In genomic region chr22:41437198-41437597, GRCh38 we compare ENCODE assay signal across 22 cellular contexts. TPM values are rescaled to one million over a fixed set of nuclear protein-coding genes. Genes with fewer than 3 reads are reported as not detected.
DNase-seq lines count a peak whose midpoint lies in the region; ATAC-seq, FAIRE-seq and TF ChIP-seq lines count a peak whose summit lies in the region.
"Had no signal": no experiment of that assay in that cellular context is flagged by ENCODE, and none has a peak within 500 bp of the region (broad histone marks: within the 10 kb centered on the region; RNA-seq: fewer than 3 reads in every experiment).

No MANE protein-coding gene starts in this region.

- in situ Hi-C loops in HepG2 (cut with HindIII; ENCODE audit: extremely low pct_ligation_motif_present, low pct_unique_long_range_greater_than_20kb): no loop called here

- POLR2A ChIA-PET in HepG2 (lab: Yijun Ruan, JAX): interaction anchor here (1.1 to 1.7 kb wide), 2 partner anchors 8 to 11 kb away, joined by 4 to 5 read pairs; no protein-coding TSS in a partner anchor

- no peak for TF ChIP-seq POLR2A in HepG2 (IDR thresholded peaks at IDR 0.05; ENCODE audit: insufficient read depth in 1 of 2, low read depth in 2 of 2, low read length in 2 of 2)
- no peak for TF ChIP-seq POLR2A in right lobe of liver (IDR thresholded peaks at IDR 0.05)
- TF ChIP-seq POLR2A in esophagus muscularis mucosa (IDR thresholded peaks at IDR 0.05; ENCODE audit: low read depth): no peak

- H3K4me3 Mint-ChIP-seq in T-helper 17 cell: no peak overlapping the region
- no peak overlapping the region for H3K4me3 Mint-ChIP-seq in stimulated activated naive B cell treated with anti-CD40 and anti-IgM and Interleukin-4, amounts not matched to agents 10 μg/mL and 1 μg/mL and 100 μg/mL, for 72 hours
- H3K4me3 Mint-ChIP-seq: CD14-positive monocyte had no signal

- ATAC-seq in HepG2 (no peak), right lobe of liver (no peak), T-helper 17 cell (no peak)
- ATAC-seq in stimulated activated naive B cell treated with anti-CD40 and anti-IgM and Interleukin-4, amounts not matched to agents 10 μg/mL and 1 μg/mL and 100 μg/mL, for 72 hours (replicated peaks): no peak
- ATAC-seq: PC-3, SK-N-SH treated with all-trans-retinoic acid at 6 μM for 48 hours had no signal

- H3K36me3 Mint-ChIP-seq in T-helper 17 cell (ENCODE audit: low read depth): no peaks in the 10 kb centered on the region
- peaks cover 26 to 58% of the 10 kb centered on the region in 2 donors for H3K36me3 Mint-ChIP-seq in stimulated activated naive B cell treated with anti-CD40 and anti-IgM and Interleukin-4, amounts not matched to agents 10 μg/mL and 1 μg/mL and 100 μg/mL, for 72 hours

- H3K4me1 ChIP-seq in HepG2 (ENCODE audit: insufficient read depth, low read length) (peaks cover 24% of the 10 kb centered on the region), right lobe of liver (peaks cover 0 to 79% (median 25%) of the 10 kb centered on the region in 4 donors), esophagus muscularis mucosa (peaks cover 74 to 97% (median 94%) of the 10 kb centered on the region in 4 donors)

- no peak for TF ChIP-seq RAD21 in HepG2 (CRISPR knock-in tag; IDR thresholded peaks at IDR 0.05)

- TF ChIP-seq CTCF in HepG2 (CRISPR knock-in tag; IDR thresholded peaks at IDR 0.05) (no peak), right lobe of liver (IDR thresholded peaks at IDR 0.05) (no peak), esophagus muscularis mucosa (IDR thresholded peaks at IDR 0.05) (no peak)

- intact Hi-C loops in HepG2 (cut with micrococcal nuclease; ENCODE audit: unreplicated experiment) (no loop called here), right lobe of liver (cut with DNase I) (no loop called here), esophagus muscularis mucosa (cut with DNase I) (no loop called here)

- no peaks in the 10 kb centered on the region for H3K27me3 ChIP-seq in HepG2 (ENCODE audit: control insufficient read depth in 1 of 2, insufficient read depth in 2 of 2, low read length in 2 of 2)
- H3K27me3 ChIP-seq in right lobe of liver: no peaks in the 10 kb centered on the region
- H3K27me3 ChIP-seq in esophagus muscularis mucosa: no peaks in the 10 kb centered on the region

- no peak overlapping the region for H2AFZ ChIP-seq in HepG2 (ENCODE audit: low read length)

- H3K27ac ChIP-seq in HepG2 (ENCODE audit: extremely low read length, insufficient read depth, low read length) (no peak overlapping the region), right lobe of liver (no peak overlapping the region), esophagus muscularis mucosa (replicated peaks in 1 of 4) (peak overlapping the region; percentile 31 to 63 (median 50))

- H3K9me3 ChIP-seq in HepG2 (ENCODE audit: low read length): no peaks in the 10 kb centered on the region
- no peaks in the 10 kb centered on the region for H3K9me3 ChIP-seq in right lobe of liver
- H3K9me3 ChIP-seq in T-helper 17 cell (ENCODE audit: control insufficient read depth, low read length, poor library complexity, severe bottlenecking): no peaks in the 10 kb centered on the region
- H3K9me3 ChIP-seq in esophagus muscularis mucosa: no peaks in the 10 kb centered on the region

- peaks cover 10% of the 10 kb centered on the region for H3K4me1 Mint-ChIP-seq in T-helper 17 cell
- H3K4me1 Mint-ChIP-seq in stimulated activated naive B cell treated with anti-CD40 and anti-IgM and Interleukin-4, amounts not matched to agents 10 μg/mL and 1 μg/mL and 100 μg/mL, for 72 hours: peaks cover 27 to 49% of the 10 kb centered on the region in 2 donors

- CTCF ChIA-PET in HepG2 (lab: Yijun Ruan, JAX; ENCODE audit: low intra/inter-chr PET ratio, low total read pairs): no interaction called here

- DNase-seq in HepG2 (ENCODE audit: low spot score): no peak
- no peak for DNase-seq in right lobe of liver
- DNase-seq in T-helper 17 cell: no peak
- DNase-seq in esophagus muscularis mucosa (ENCODE audit: extremely low spot score): no peak
- no peak for DNase-seq in stimulated activated naive B cell treated with anti-CD40 and anti-IgM and Interleukin-4, amounts not matched to agents 10 μg/mL and 1 μg/mL and 100 μg/mL, for 72 hours
- no peak for DNase-seq in NCI-H2081 treated with DMSO at 0.1 percent for 48 hours (lab: John Stamatoyannopoulos, UW)
- DNase-seq in SKM-1 (lab: John Stamatoyannopoulos, UW; ENCODE audit: unreplicated experiment): no peak
- DNase-seq in NCI-H1436 (lab: John Stamatoyannopoulos, UW): no peak
- DNase-seq: ACHN, DMS 273 treated with DMSO at 0.1 percent for 48 hours, GF-D8, GOT3, KG1, MV-4-11, NCI-H187, NCI-H226, NCI-H524, PC-3, RPMI8226, SIG-M5 had no signal

- TF ChIP-seq EP300 in HepG2 (IDR thresholded peaks at IDR 0.05; ENCODE audit: low read depth in 2 of 2, low read length in 2 of 2) (no peak), HepG2 (CRISPR knock-in tag; IDR thresholded peaks at IDR 0.05; ENCODE audit: borderline replicate concordance) (no peak), esophagus muscularis mucosa (IDR thresholded peaks at IDR 0.05) (no peak)

- 99% methylated on average over 7 of the region's 7 CpGs for WGBS in HepG2 (ENCODE audit: low lambda C conversion rate)
- 83% methylated on average over 4 of the region's 7 CpGs for WGBS in right lobe of liver (ENCODE audit: insufficient coverage, low coverage, low lambda C conversion rate, missing lambda C conversion rate)
- WGBS in esophagus muscularis mucosa: 88% methylated on average over 7 of the region's 7 CpGs

- H3K27me3 Mint-ChIP-seq in T-helper 17 cell: no peaks in the 10 kb centered on the region
- H3K27me3 Mint-ChIP-seq in stimulated activated naive B cell treated with anti-CD40 and anti-IgM and Interleukin-4, amounts not matched to agents 10 μg/mL and 1 μg/mL and 100 μg/mL, for 72 hours: no peaks in the 10 kb centered on the region

- H3K4me3 ChIP-seq in HepG2 (replicated peaks in 1 of 3; ENCODE audit: insufficient read depth in 1 of 3, low read depth in 2 of 3, low read length in 3 of 3) (no peak overlapping the region), right lobe of liver (no peak overlapping the region), esophagus muscularis mucosa (no peak overlapping the region)

- no TSS peak for BruUV-seq in HepG2 (replicated peaks; lab: Mats Ljungman, UMichigan)

- H3K27ac Mint-ChIP-seq in T-helper 17 cell: peak overlapping the region; percentile 66
- H3K27ac Mint-ChIP-seq in stimulated activated naive B cell treated with anti-CD40 and anti-IgM and Interleukin-4, amounts not matched to agents 10 μg/mL and 1 μg/mL and 100 μg/mL, for 72 hours: peak overlapping the region; percentile 80

- no peak for FAIRE-seq in HepG2 (lab: Jason Lieb, UNC)

- H3K9ac ChIP-seq in HepG2 (ENCODE audit: insufficient read depth, low read depth, low read length): no peak overlapping the region

- peaks cover 26% of the 10 kb centered on the region for H3K79me2 ChIP-seq in HepG2 (ENCODE audit: insufficient read depth, low read length)

- H3K36me3 ChIP-seq in HepG2 (replicated peaks in 1 of 2; ENCODE audit: control insufficient read depth in 1 of 2, insufficient read depth in 2 of 2, low read length in 2 of 2): peaks cover 18 to 44% of the 10 kb centered on the region in 2 experiments; a peak in 4 of 5 replicates
- peaks cover 8 to 43% (median 25%) of the 10 kb centered on the region in 4 donors for H3K36me3 ChIP-seq in right lobe of liver
- H3K36me3 ChIP-seq in esophagus muscularis mucosa: peaks cover 49 to 81% (median 73%) of the 10 kb centered on the region in 4 donors

- H3K4me2 ChIP-seq in HepG2 (ENCODE audit: low read depth, low read length): no peak overlapping the region

- peaks cover 29% of the 10 kb centered on the region for H4K20me1 ChIP-seq in HepG2 (ENCODE audit: insufficient read depth, low read length)

- H3K9me3 Mint-ChIP-seq in stimulated activated naive B cell treated with anti-CD40 and anti-IgM and Interleukin-4, amounts not matched to agents 10 μg/mL and 1 μg/mL and 100 μg/mL, for 72 hours: no peaks in the 10 kb centered on the region
- H3K9me3 Mint-ChIP-seq: CD14-positive monocyte had no signal

RNA-seq across cellular contexts. Expression of gene TOB2, which starts 9.4 kb away (rescaled TPM):
- total RNA-seq in HepG2 (2016; rRNA removed; fragmentation: Illumina TruSeq; extraction: Trizol) (13.7 and 16.7 TPM in 2 replicates), right lobe of liver (10 to 100 TPM; 11.6 to 33.4 (median 19.4) TPM), T-helper 17 cell (10 to 100 TPM; 30.8 to 44.0 TPM), esophagus muscularis mucosa (100 to 1,000 TPM in 1 of 4 donors, 10 to 100 TPM in 3; 56.2 to 100 (median 93.0) TPM)
- total RNA-seq in HepG2 (2016; cell fraction: cytosol; rRNA removed; fragmentation: Illumina TruSeq; extraction: Trizol; ENCODE audit: low read depth): 2.7 and 2.9 TPM in 2 replicates
- 14.1 and 14.3 TPM in 2 replicates for total RNA-seq in HepG2 (2016; cell fraction: insoluble cytoplasmic fraction; rRNA removed; fragmentation: Illumina TruSeq; extraction: Trizol)
- total RNA-seq in HepG2 (2016; cell fraction: membrane; rRNA removed; fragmentation: Illumina TruSeq; extraction: Trizol): 14.6 and 15.0 TPM in 2 replicates
- 14.9 and 16.2 TPM in 2 replicates for total RNA-seq in HepG2 (2016; cell fraction: nucleus; rRNA removed; fragmentation: Illumina TruSeq; extraction: Trizol)
- 12.2 and 14.3 TPM in 2 replicates for polyA plus RNA-seq in HepG2 (2011; rRNA removed)
- 9.6 and 10.9 TPM in 2 replicates for polyA plus RNA-seq in HepG2 (2011; cell fraction: cytosol; rRNA removed)
- polyA plus RNA-seq in HepG2 (2011; cell fraction: nucleus; rRNA removed): 20.7 and 21.6 TPM in 2 replicates
- 12.6 and 16.8 TPM in 2 replicates for polyA plus RNA-seq in HepG2 (2012)
- polyA plus RNA-seq in HepG2 (2016; cell fraction: cytosol; fragmentation: Illumina TruSeq; extraction: Trizol; ENCODE audit: low read depth): 2.0 TPM in 2 replicates
- polyA plus RNA-seq in HepG2 (2016; cell fraction: insoluble cytoplasmic fraction; fragmentation: Illumina TruSeq; extraction: Trizol; ENCODE audit: low read depth): 19.1 and 21.8 TPM in 2 replicates
- 8.7 and 9.6 TPM in 2 replicates for polyA plus RNA-seq in HepG2 (2016; cell fraction: membrane; fragmentation: Illumina TruSeq; extraction: Trizol; ENCODE audit: low read depth)
- 31.0 and 32.7 TPM in 2 replicates for polyA plus RNA-seq in HepG2 (2016; cell fraction: nucleus; fragmentation: Illumina TruSeq; extraction: Trizol; ENCODE audit: insufficient read depth, low read depth)
- 15.4 and 25.4 TPM in 2 replicates for polyA minus RNA-seq in HepG2 (2011; rRNA and poly(A)+ RNA removed; ENCODE audit: low replicate concordance)
- polyA minus RNA-seq in HepG2 (2011; cell fraction: cytosol; rRNA and poly(A)+ RNA removed): 14.9 TPM in 2 replicates
- polyA minus RNA-seq in HepG2 (2011; cell fraction: nucleus; rRNA and poly(A)+ RNA removed): 8.5 and 10.2 TPM in 2 replicates

RNA-seq across cellular contexts. Expression of gene PHF5A, which starts 31.3 kb away (rescaled TPM):
- total RNA-seq in HepG2 (2016; rRNA removed; fragmentation: Illumina TruSeq; extraction: Trizol) (105 and 154 TPM in 2 replicates), right lobe of liver (10 to 100 TPM; 12.1 to 20.7 (median 14.5) TPM), T-helper 17 cell (10 to 100 TPM; 31.7 to 39.6 TPM), esophagus muscularis mucosa (10 to 100 TPM; 36.5 to 46.1 (median 42.2) TPM)
- 34.8 TPM in 2 replicates for total RNA-seq in HepG2 (2016; cell fraction: cytosol; rRNA removed; fragmentation: Illumina TruSeq; extraction: Trizol; ENCODE audit: low read depth)
- 107 and 165 TPM in 2 replicates for total RNA-seq in HepG2 (2016; cell fraction: insoluble cytoplasmic fraction; rRNA removed; fragmentation: Illumina TruSeq; extraction: Trizol)
- 55.9 and 58.9 TPM in 2 replicates for total RNA-seq in HepG2 (2016; cell fraction: membrane; rRNA removed; fragmentation: Illumina TruSeq; extraction: Trizol)
- 38.4 and 43.4 TPM in 2 replicates for total RNA-seq in HepG2 (2016; cell fraction: nucleus; rRNA removed; fragmentation: Illumina TruSeq; extraction: Trizol)
- polyA plus RNA-seq in HepG2 (2011; rRNA removed): 50.7 and 56.6 TPM in 2 replicates
- 43.0 and 50.6 TPM in 2 replicates for polyA plus RNA-seq in HepG2 (2011; cell fraction: cytosol; rRNA removed)
- 14.8 and 17.9 TPM in 2 replicates for polyA plus RNA-seq in HepG2 (2011; cell fraction: nucleus; rRNA removed)
- 42.0 and 46.3 TPM in 2 replicates for polyA plus RNA-seq in HepG2 (2012)
- polyA plus RNA-seq in HepG2 (2016; cell fraction: cytosol; fragmentation: Illumina TruSeq; extraction: Trizol; ENCODE audit: low read depth): 22.7 and 24.1 TPM in 2 replicates
- 141 and 153 TPM in 2 replicates for polyA plus RNA-seq in HepG2 (2016; cell fraction: insoluble cytoplasmic fraction; fragmentation: Illumina TruSeq; extraction: Trizol; ENCODE audit: low read depth)
- 38.6 and 42.2 TPM in 2 replicates for polyA plus RNA-seq in HepG2 (2016; cell fraction: membrane; fragmentation: Illumina TruSeq; extraction: Trizol; ENCODE audit: low read depth)
- polyA plus RNA-seq in HepG2 (2016; cell fraction: nucleus; fragmentation: Illumina TruSeq; extraction: Trizol; ENCODE audit: insufficient read depth, low read depth): 44.4 and 50.2 TPM in 2 replicates
- 22.2 and 41.1 TPM in 2 replicates for polyA minus RNA-seq in HepG2 (2011; rRNA and poly(A)+ RNA removed; ENCODE audit: low replicate concordance)
- polyA minus RNA-seq in HepG2 (2011; cell fraction: cytosol; rRNA and poly(A)+ RNA removed): 11.8 and 12.4 TPM in 2 replicates
- 14.3 and 15.1 TPM in 2 replicates for polyA minus RNA-seq in HepG2 (2011; cell fraction: nucleus; rRNA and poly(A)+ RNA removed)

RNA-seq across cellular contexts. Expression of gene ACO2, which starts 31.7 kb away (rescaled TPM):
- total RNA-seq in HepG2 (2016; rRNA removed; fragmentation: Illumina TruSeq; extraction: Trizol): 39.3 and 45.6 TPM in 2 replicates
- total RNA-seq in HepG2 (2016; cell fraction: cytosol; rRNA removed; fragmentation: Illumina TruSeq; extraction: Trizol; ENCODE audit: low read depth): 34.7 and 46.3 TPM in 2 replicates
- 35.3 and 49.1 TPM in 2 replicates for total RNA-seq in HepG2 (2016; cell fraction: insoluble cytoplasmic fraction; rRNA removed; fragmentation: Illumina TruSeq; extraction: Trizol)
- total RNA-seq in HepG2 (2016; cell fraction: membrane; rRNA removed; fragmentation: Illumina TruSeq; extraction: Trizol): 68.4 and 83.2 TPM in 2 replicates
- 37.1 and 37.3 TPM in 2 replicates for total RNA-seq in HepG2 (2016; cell fraction: nucleus; rRNA removed; fragmentation: Illumina TruSeq; extraction: Trizol)
- 19.2 and 19.4 TPM in 2 replicates for polyA plus RNA-seq in HepG2 (2011; rRNA removed)
- polyA plus RNA-seq in HepG2 (2011; cell fraction: cytosol; rRNA removed): 34.8 and 36.5 TPM in 2 replicates
- polyA plus RNA-seq in HepG2 (2011; cell fraction: nucleus; rRNA removed): 61.6 and 75.9 TPM in 2 replicates
- 57.9 and 62.9 TPM in 2 replicates for polyA plus RNA-seq in HepG2 (2012)
- polyA plus RNA-seq in HepG2 (2016; cell fraction: cytosol; fragmentation: Illumina TruSeq; extraction: Trizol; ENCODE audit: low read depth): 61.5 and 78.5 TPM in 2 replicates
- 39.9 and 50.2 TPM in 2 replicates for polyA plus RNA-seq in HepG2 (2016; cell fraction: insoluble cytoplasmic fraction; fragmentation: Illumina TruSeq; extraction: Trizol; ENCODE audit: low read depth)
- 77.9 and 110 TPM in 2 replicates for polyA plus RNA-seq in HepG2 (2016; cell fraction: membrane; fragmentation: Illumina TruSeq; extraction: Trizol; ENCODE audit: low read depth)
- 51.9 and 54.4 TPM in 2 replicates for polyA plus RNA-seq in HepG2 (2016; cell fraction: nucleus; fragmentation: Illumina TruSeq; extraction: Trizol; ENCODE audit: insufficient read depth, low read depth)
- 18.9 and 35.9 TPM in 2 replicates for polyA minus RNA-seq in HepG2 (2011; rRNA and poly(A)+ RNA removed; ENCODE audit: low replicate concordance)
- 31.6 and 35.4 TPM in 2 replicates for polyA minus RNA-seq in HepG2 (2011; cell fraction: cytosol; rRNA and poly(A)+ RNA removed)
- 29.2 and 32.8 TPM in 2 replicates for polyA minus RNA-seq in HepG2 (2011; cell fraction: nucleus; rRNA and poly(A)+ RNA removed)
- 100 to 1,000 TPM in 2 of 6 experiments, 10 to 100 TPM in 4; 62.6 to 135 (median 66.8) TPM for total RNA-seq in right lobe of liver
- total RNA-seq in T-helper 17 cell: 10 to 100 TPM; 77.2 to 81.9 TPM
- total RNA-seq in esophagus muscularis mucosa: 100 to 1,000 TPM; 141 to 214 (median 166) TPM

RNA-seq across cellular contexts. Expression of gene TEF, which starts 55.5 kb away (rescaled TPM):
- total RNA-seq in HepG2 (2016; rRNA removed; fragmentation: Illumina TruSeq; extraction: Trizol) (7.6 and 8.2 TPM in 2 replicates), right lobe of liver (10 to 100 TPM in 4 of 6 experiments, 1 to 10 TPM in 2; 6.1 to 28.9 (median 15.5) TPM), T-helper 17 cell (1 to 10 TPM; 4.8 to 7.4 TPM), esophagus muscularis mucosa (10 to 100 TPM; 19.5 to 47.8 (median 36.6) TPM)
- 1.2 and 1.4 TPM in 2 replicates for total RNA-seq in HepG2 (2016; cell fraction: cytosol; rRNA removed; fragmentation: Illumina TruSeq; extraction: Trizol; ENCODE audit: low read depth)
- total RNA-seq in HepG2 (2016; cell fraction: insoluble cytoplasmic fraction; rRNA removed; fragmentation: Illumina TruSeq; extraction: Trizol): 6.8 and 7.9 TPM in 2 replicates
- total RNA-seq in HepG2 (2016; cell fraction: membrane; rRNA removed; fragmentation: Illumina TruSeq; extraction: Trizol): 4.4 and 4.7 TPM in 2 replicates
- total RNA-seq in HepG2 (2016; cell fraction: nucleus; rRNA removed; fragmentation: Illumina TruSeq; extraction: Trizol): 4.9 and 6.0 TPM in 2 replicates
- polyA plus RNA-seq in HepG2 (2011; rRNA removed): 11.2 and 13.9 TPM in 2 replicates
- polyA plus RNA-seq in HepG2 (2011; cell fraction: cytosol; rRNA removed): 7.0 and 7.4 TPM in 2 replicates
- 11.3 and 13.2 TPM in 2 replicates for polyA plus RNA-seq in HepG2 (2011; cell fraction: nucleus; rRNA removed)
- polyA plus RNA-seq in HepG2 (2012): 4.4 and 5.9 TPM in 2 replicates
- polyA plus RNA-seq in HepG2 (2016; cell fraction: cytosol; fragmentation: Illumina TruSeq; extraction: Trizol; ENCODE audit: low read depth): 0.47 and 0.59 TPM in 2 replicates
- 5.6 and 6.0 TPM in 2 replicates for polyA plus RNA-seq in HepG2 (2016; cell fraction: insoluble cytoplasmic fraction; fragmentation: Illumina TruSeq; extraction: Trizol; ENCODE audit: low read depth)
- 2.1 and 2.3 TPM in 2 replicates for polyA plus RNA-seq in HepG2 (2016; cell fraction: membrane; fragmentation: Illumina TruSeq; extraction: Trizol; ENCODE audit: low read depth)
- 7.1 and 7.2 TPM in 2 replicates for polyA plus RNA-seq in HepG2 (2016; cell fraction: nucleus; fragmentation: Illumina TruSeq; extraction: Trizol; ENCODE audit: insufficient read depth, low read depth)
- polyA minus RNA-seq in HepG2 (2011; rRNA and poly(A)+ RNA removed; ENCODE audit: low replicate concordance): 7.9 and 26.0 TPM in 2 replicates
- 7.2 and 7.3 TPM in 2 replicates for polyA minus RNA-seq in HepG2 (2011; cell fraction: cytosol; rRNA and poly(A)+ RNA removed)
- 4.7 and 5.0 TPM in 2 replicates for polyA minus RNA-seq in HepG2 (2011; cell fraction: nucleus; rRNA and poly(A)+ RNA removed)

Comparison
In these comparisons a context has a peak if more than half of its experiments do, and no peak if none do; other contexts are left out.
1. H3K27ac ChIP-seq: peak in esophagus muscularis mucosa (4 of 4); none in HepG2 (single experiment) and right lobe of liver (0 of 3).